Comparison of ENCODE assay signal across 8 cellular contexts in the genomic region with DNA sequence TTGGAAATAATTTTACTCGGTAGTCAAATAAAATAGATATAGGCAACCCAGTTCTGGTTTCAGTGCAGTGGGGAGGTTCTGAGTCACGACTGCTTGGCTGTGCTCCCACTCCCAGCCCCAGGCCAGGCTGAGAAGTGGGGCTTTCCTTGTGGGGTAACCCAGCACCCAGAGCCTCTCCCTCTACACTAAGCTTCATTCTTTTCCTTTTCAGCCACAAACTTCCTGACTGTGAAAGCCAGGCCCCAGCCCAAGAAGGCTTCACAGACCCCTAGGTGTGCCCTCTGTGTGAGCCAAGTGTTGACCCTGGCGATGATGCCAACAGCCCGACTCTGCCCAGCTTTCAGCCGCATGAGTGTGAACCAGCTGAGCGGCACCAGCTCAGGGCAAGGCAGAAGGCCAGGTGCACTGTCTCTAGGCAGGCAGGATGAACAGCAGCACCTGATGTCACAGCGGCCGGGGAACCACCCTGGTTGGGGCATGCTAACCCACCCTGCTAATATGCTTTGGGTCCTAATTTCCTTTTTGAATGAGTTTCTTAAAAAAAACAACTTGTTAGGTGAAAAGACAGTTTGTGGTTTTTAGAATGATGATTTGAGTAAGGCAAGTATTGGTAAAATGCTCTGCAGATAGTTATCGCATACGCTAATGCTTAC. TPM values are rescaled to one million over a fixed set of nuclear protein-coding genes. Genes with fewer than 3 reads are reported as not detected.
A peak's percentile ranks its signal among the peaks of the same experiment; 100 is the strongest.
DNase-seq lines count a peak whose midpoint lies in the region; ATAC-seq and TF ChIP-seq lines count a peak whose summit lies in the region.

No MANE protein-coding gene starts in this region.

- POLR2A ChIA-PET in T-cell (lab: Charles Lee) = interaction anchor here (0.5 to 1.3 kb wide), 9 partner anchors 34 to 63 kb away, joined by 3 to 9 read pairs (median 4); partner anchors contain the start of genes CTDSP2 (in 2 of the 2) and ATP23 (in 1 of the 2)

- H3K9me3 ChIP-seq in lower lobe of right lung = no peaks in the 10 kb centered on the region

- DNase-seq in T-cell = peak; percentile 49 to 90 (median 83)
- peak; percentile 55 for DNase-seq in amniotic epithelial cell (ENCODE audit: low read depth)
- DNase-seq in lower lobe of right lung = no peak
- peak; percentile 42 for DNase-seq in stimulated activated CD8-positive, alpha-beta memory T cell treated with anti-CD3 and anti-CD28 coated beads, Interleukin-7, amount 100 ng/mL, for 1 hour (ENCODE audit: low read depth in 2 of 2)
- no peak for DNase-seq in CD1c-positive myeloid dendritic cell (ENCODE audit: extremely low spot score)
- DNase-seq in DMS79 (lab: John Stamatoyannopoulos, UW) = no peak

- H3K9me3 Mint-ChIP-seq in T-cell = no peaks in the 10 kb centered on the region

- peaks cover 63% of the 10 kb centered on the region for H3K4me1 ChIP-seq in lower lobe of right lung

- CTCF ChIA-PET in T-cell (lab: Charles Lee) = interaction anchor here (0.5 to 1.8 kb wide), 20 partner anchors 26 to 788 kb away, joined by 3 to 12 read pairs (median 4); partner anchors contain the start of genes CTDSP2 (in 2 of the 2), CYP27B1 (in 1 of the 2), MARCHF9 (in 1 of the 2) and STAT6 (in 1 of the 2)

- TF ChIP-seq POLR2A in GM19099 (IDR thresholded peaks at IDR 0.05; ENCODE audit: extremely low read depth, insufficient read length, low read depth) = peak; percentile 27

- no peaks in the 10 kb centered on the region for H3K36me3 Mint-ChIP-seq in T-cell

- intact Hi-C loops in lower lobe of right lung (cut with DNase I) = loop anchor here (10.0 kb wide), 1 partner anchor 64 kb away; no protein-coding TSS in a partner anchor

- H3K36me3 ChIP-seq in lower lobe of right lung = no peaks in the 10 kb centered on the region

- H3K27me3 Mint-ChIP-seq in T-cell = no peaks in the 10 kb centered on the region

- H3K27ac Mint-ChIP-seq in T-cell = peak overlapping the region; percentile 99

- no peak overlapping the region for H3K4me3 ChIP-seq in lower lobe of right lung

- peak; percentile 78 for ATAC-seq in HG03103 (IDR thresholded peaks at IDR 0.05; ENCODE audit: low read depth, unreplicated experiment)
- ATAC-seq in T-cell (replicated peaks in 1 of 4) = peak; percentile 86 to 89 (median 88)
- ATAC-seq in lower lobe of right lung = peak; percentile 43 to 63

- peak overlapping the region; percentile 49 to 82 (median 70) for H3K4me3 Mint-ChIP-seq in T-cell

- peaks cover 56 to 61% (median 56%) of the 10 kb centered on the region in 3 donors for H3K4me1 Mint-ChIP-seq in T-cell

- peak overlapping the region; percentile 98 for H3K27ac ChIP-seq in lower lobe of right lung

- TF ChIP-seq CTCF in lower lobe of right lung (IDR thresholded peaks at IDR 0.05) = no peak

- no peaks in the 10 kb centered on the region for H3K27me3 ChIP-seq in lower lobe of right lung (ENCODE audit: low read depth)

RNA-seq across cellular contexts. Expression of gene ATP23, which starts 42.2 kb away (rescaled TPM):
- 1 to 10 TPM; 3.1 to 9.7 (median 7.7) TPM for total RNA-seq in T-cell
- total RNA-seq in lower lobe of right lung = 5.4 TPM

RNA-seq across cellular contexts. Expression of gene CTDSP2, which starts 52.6 kb away (rescaled TPM):
- 100 to 1,000 TPM; 132 to 246 (median 234) TPM for total RNA-seq in T-cell
- total RNA-seq in lower lobe of right lung = 220 TPM

Comparison
In these comparisons a context has a peak if more than half of its experiments do, and no peak if none do; other contexts are left out.
1. DNase-seq: peak in T-cell (34 of 34), amniotic epithelial cell (single experiment) and stimulated activated CD8-positive, alpha-beta memory T cell treated with anti-CD3 and anti-CD28 coated beads, Interleukin-7, amount 100 ng/mL, for 1 hour (2 of 2); none in lower lobe of right lung (single experiment), CD1c-positive myeloid dendritic cell (single experiment) and DMS79 (single experiment).
2. Peak in every context shown above with its lines, with median percentiles within 50 percentile points of each other: ATAC-seq.